Comparison of ENCODE assay signal across 9 cellular contexts in the genomic region with DNA sequence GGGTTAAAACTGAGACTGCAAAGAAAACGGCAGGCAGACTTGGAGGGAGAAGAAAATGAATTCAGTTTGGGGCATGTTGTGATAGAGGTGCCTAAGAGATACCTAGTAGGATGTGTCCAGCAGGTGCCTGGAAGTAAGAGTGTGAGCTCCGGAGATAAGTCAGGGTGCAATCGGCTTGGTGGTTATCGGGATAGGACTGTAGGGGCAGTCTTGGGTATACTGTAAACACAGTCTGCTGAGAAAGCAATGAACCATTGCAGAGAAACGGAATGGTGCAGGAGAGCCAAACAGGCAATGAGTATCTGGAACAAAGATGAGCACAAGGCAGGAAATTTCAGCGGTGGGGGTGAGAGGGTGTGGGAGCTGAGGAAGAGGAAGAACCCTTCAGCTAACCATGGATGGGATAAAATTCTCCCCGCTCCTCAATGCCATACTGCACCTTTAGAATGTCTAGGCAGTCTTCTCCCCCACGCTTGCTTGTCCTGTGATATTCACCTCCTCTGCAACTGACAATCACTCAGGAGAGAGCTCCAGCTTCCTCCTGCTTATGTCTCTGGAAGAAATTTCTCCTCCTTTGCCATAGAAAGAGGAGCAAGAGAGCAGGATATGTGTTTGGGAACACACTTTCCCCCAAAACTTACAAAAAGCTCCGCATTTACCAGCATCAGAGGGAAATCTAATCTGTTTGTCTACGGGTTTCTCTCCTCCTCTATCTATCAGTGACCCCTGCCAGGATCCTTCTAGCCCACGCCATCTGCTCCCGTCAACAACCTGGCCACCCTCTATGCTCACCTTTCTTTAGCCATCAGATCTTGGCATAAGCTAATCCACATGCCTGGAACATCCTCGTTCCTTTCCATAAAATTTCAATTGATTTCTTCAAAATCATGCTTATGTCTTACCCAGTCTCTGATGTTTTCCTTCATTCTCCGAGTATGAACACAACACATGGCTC.
DNase-seq lines count a peak whose midpoint lies in the region; TF ChIP-seq lines count a peak whose summit lies in the region.
"Had no signal": no experiment of that assay in that cellular context is flagged by ENCODE, and none has a peak within 500 bp of the region (broad histone marks: within the 10 kb centered on the region; RNA-seq: fewer than 3 reads in every experiment).

No MANE protein-coding gene starts in this region.

- H3K4me3 Mint-ChIP-seq in immature natural killer cell, result no peak overlapping the region
- H3K4me3 Mint-ChIP-seq in activated CD4-positive, alpha-beta T cell treated with anti-CD3 and anti-CD28 coated beads, Interleukin-2, amount 10 ng/mL, durations not matched to agents 24 days and 14 days, result no peak overlapping the region
- no peak overlapping the region for H3K4me3 Mint-ChIP-seq in glutamatergic neuron (ENCODE audit: unreplicated experiment)

- H3K27ac Mint-ChIP-seq in immature natural killer cell (peak overlapping the region; percentile 55 to 86 (median 74)), glutamatergic neuron (ENCODE audit: unreplicated experiment) (no peak overlapping the region)
- H3K27ac Mint-ChIP-seq in activated CD4-positive, alpha-beta T cell treated with anti-CD3 and anti-CD28 coated beads, Interleukin-2, amount 10 ng/mL, durations not matched to agents 24 days and 14 days, result no peak overlapping the region

- H3K27me3 Mint-ChIP-seq in immature natural killer cell (ENCODE audit: low read depth in 3 of 3), result peaks cover 0 to 6% (median 2%) of the 10 kb centered on the region in 3 donors
- no peaks in the 10 kb centered on the region for H3K27me3 Mint-ChIP-seq in activated CD4-positive, alpha-beta T cell treated with anti-CD3 and anti-CD28 coated beads, Interleukin-2, amount 10 ng/mL, durations not matched to agents 24 days and 14 days
- peaks cover 2% of the 10 kb centered on the region for H3K27me3 Mint-ChIP-seq in glutamatergic neuron (ENCODE audit: unreplicated experiment)

- H3K36me3 Mint-ChIP-seq in immature natural killer cell (no peaks in the 10 kb centered on the region), glutamatergic neuron (ENCODE audit: unreplicated experiment) (no peaks in the 10 kb centered on the region)
- H3K36me3 Mint-ChIP-seq in activated CD4-positive, alpha-beta T cell treated with anti-CD3 and anti-CD28 coated beads, Interleukin-2, amount 10 ng/mL, durations not matched to agents 24 days and 14 days (ENCODE audit: low read depth), result no peaks in the 10 kb centered on the region

- no peak overlapping the region for H3K4me3 ChIP-seq in H7 (ENCODE audit: insufficient read depth, low read depth, low read length)

- TF ChIP-seq CTCF in AG09319 (IDR thresholded peaks at IDR 0.05; ENCODE audit: low read depth, low read length), result peak; percentile 10
- no peak for TF ChIP-seq CTCF in glutamatergic neuron (IDR thresholded peaks at IDR 0.05; ENCODE audit: partially characterized antibody, unreplicated experiment)
- no peak for TF ChIP-seq CTCF in GM10266 (IDR thresholded peaks at IDR 0.05; ENCODE audit: control insufficient read depth, insufficient read depth, low read depth, missing control alignments)

- H3K4me1 Mint-ChIP-seq in immature natural killer cell (peaks cover 71% of the 10 kb centered on the region in 2 donors), glutamatergic neuron (ENCODE audit: low read depth, unreplicated experiment) (peaks cover 11% of the 10 kb centered on the region)
- H3K4me1 Mint-ChIP-seq in activated CD4-positive, alpha-beta T cell treated with anti-CD3 and anti-CD28 coated beads, Interleukin-2, amount 10 ng/mL, durations not matched to agents 24 days and 14 days, result peaks cover 28% of the 10 kb centered on the region

- intact Hi-C loops in activated CD4-positive, alpha-beta T cell treated with anti-CD3 and anti-CD28 coated beads, Interleukin-2, amount 10 ng/mL, durations not matched to agents 24 days and 14 days (cut with micrococcal nuclease), result no loop called here

- H3K9me3 Mint-ChIP-seq in immature natural killer cell, result no peaks in the 10 kb centered on the region
- peaks cover 2% of the 10 kb centered on the region for H3K9me3 Mint-ChIP-seq in activated CD4-positive, alpha-beta T cell treated with anti-CD3 and anti-CD28 coated beads, Interleukin-2, amount 10 ng/mL, durations not matched to agents 24 days and 14 days
- no peaks in the 10 kb centered on the region for H3K9me3 Mint-ChIP-seq in glutamatergic neuron (ENCODE audit: unreplicated experiment)

- DNase-seq in AG09319 (ENCODE audit: extremely low read depth, low read depth) (no peak), H7 (peak; percentile 55), OCI-M2 (lab: John Stamatoyannopoulos, UW; ENCODE audit: unreplicated experiment) (peak; percentile 6), immature natural killer cell (no peak), glutamatergic neuron (no peak), GM10266 (ENCODE audit: extremely low spot score) (no peak), NCI-H128 (lab: John Stamatoyannopoulos, UW; ENCODE audit: unreplicated experiment) (no peak)
- DNase-seq in activated CD4-positive, alpha-beta T cell treated with anti-CD3 and anti-CD28 coated beads, Interleukin-2, amount 10 ng/mL, durations not matched to agents 24 days and 14 days, result no peak
- DNase-seq: NCI-H1417 treated with DMSO at 0.1 percent for 48 hours had no signal

- no peaks in the 10 kb centered on the region; the same call in 1 of the 2 replicates for H3K36me3 ChIP-seq in H7 (replicated peaks; ENCODE audit: control insufficient read depth, insufficient read depth, low read length)

- H3K27me3 ChIP-seq in H7 (ENCODE audit: control insufficient read depth, insufficient read depth, low read length), result no peaks in the 10 kb centered on the region

Comparison
In these comparisons a context has a peak if more than half of its experiments do, and no peak if none do; other contexts are left out.
1. DNase-seq: peak in H7 (single experiment) and OCI-M2 (single experiment); none in AG09319 (single experiment), immature natural killer cell (0 of 3), activated CD4-positive, alpha-beta T cell treated with anti-CD3 and anti-CD28 coated beads, Interleukin-2, amount 10 ng/mL, durations not matched to agents 24 days and 14 days (single experiment), glutamatergic neuron (single experiment), GM10266 (single experiment) and NCI-H128 (single experiment).
2. H3K27ac Mint-ChIP-seq: peak in immature natural killer cell (6 of 6); none in activated CD4-positive, alpha-beta T cell treated with anti-CD3 and anti-CD28 coated beads, Interleukin-2, amount 10 ng/mL, durations not matched to agents 24 days and 14 days (single experiment) and glutamatergic neuron (single experiment).